In genomic region chr11:8959546-8960166, GRCh38 we compare ENCODE assay signal across 1 cellular context.
TF ChIP-seq lines count a peak whose summit lies in the region.

No MANE protein-coding gene starts in this region.

TF ChIP-seq in GM12878, 131 proteins besides CTCF, POLR2A, EP300 and RAD21:
- TF ChIP-seq SMC3 (IDR thresholded peaks at IDR 0.05; ENCODE audit: borderline replicate concordance, low read length) (peak; percentile 64; the same call in 1 of the 2 replicates), MTA3 (IDR thresholded peaks at IDR 0.05; ENCODE audit: borderline replicate concordance, low read length) (no peak), PRDM15 (CRISPR knock-in tag; IDR thresholded peaks at IDR 0.05) (no peak), SREBF1 (IDR thresholded peaks at IDR 0.05; ENCODE audit: low read length) (no peak), ZBED1 (IDR thresholded peaks at IDR 0.05; ENCODE audit: borderline replicate concordance) (no peak), MLLT1 (IDR thresholded peaks at IDR 0.05) (no peak), WRNIP1 (IDR thresholded peaks at IDR 0.05; ENCODE audit: borderline replicate concordance, low read depth, low read length) (no peak), CBX5 (IDR thresholded peaks at IDR 0.05; ENCODE audit: low read depth) (no peak), RUNX3 (IDR thresholded peaks at IDR 0.05; ENCODE audit: low read length) (peak; percentile 56), ZZZ3 (IDR thresholded peaks at IDR 0.05; ENCODE audit: control insufficient read depth, insufficient read length, low read depth) (no peak), REST (IDR thresholded peaks at IDR 0.05; ENCODE audit: low read depth, low read length) (no peak), POU2F2 (IDR thresholded peaks at IDR 0.05; ENCODE audit: borderline replicate concordance, low read depth, low read length) (0 out of 3 replicates have a peak, but pooled peaks have one; percentile 40), IRF4 (IDR thresholded peaks at IDR 0.05; ENCODE audit: low read depth, low read length) (peak; percentile 49; the same call in 1 of the 2 replicates), BCL3 (IDR thresholded peaks at IDR 0.05; ENCODE audit: borderline replicate concordance, insufficient read depth, low read depth, low read length, poor library complexity, severe bottlenecking) (no peak), SKIL (IDR thresholded peaks at IDR 0.05; ENCODE audit: low read depth, poor library complexity, severe bottlenecking) (peak; percentile 36)
